14 cellular contexts compared by ENCODE assay signal in the genomic region with DNA sequence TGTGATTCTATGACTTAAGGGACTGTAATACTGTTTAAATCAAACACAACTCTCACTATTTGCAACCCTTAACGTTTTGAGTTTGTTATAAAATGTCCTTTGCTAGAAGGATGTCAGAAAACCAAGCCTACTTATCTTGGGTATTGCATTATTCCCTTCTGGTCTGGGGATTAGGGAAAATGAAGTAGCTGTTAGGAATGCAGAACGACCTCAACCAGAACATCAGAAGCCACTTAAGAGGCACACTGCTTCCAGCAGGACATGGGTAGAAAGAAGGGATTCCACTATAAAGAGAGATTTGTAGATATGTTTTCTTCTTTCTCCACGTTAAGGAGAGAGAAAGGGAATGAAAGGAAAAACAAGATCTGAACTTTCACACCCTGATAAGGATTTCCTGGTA.
DNase-seq lines count a peak whose midpoint lies in the region; ATAC-seq, FAIRE-seq and TF ChIP-seq lines count a peak whose summit lies in the region.
"Had no signal": no experiment of that assay in that cellular context is flagged by ENCODE, and none has a peak within 500 bp of the region (broad histone marks: within the 10 kb centered on the region; RNA-seq: fewer than 3 reads in every experiment).

No MANE protein-coding gene starts in this region.

- H3K36me3 ChIP-seq in HEK293 (ENCODE audit: control insufficient read depth in 2 of 2, insufficient read depth in 1 of 2, low read length in 2 of 2) (no peaks in the 10 kb centered on the region), bronchial epithelial cell (ENCODE audit: control insufficient read depth, insufficient read depth, low read length) (no peaks in the 10 kb centered on the region), hepatocyte (replicated peaks; ENCODE audit: insufficient read depth, low read depth) (no peaks in the 10 kb centered on the region)
- H3K36me3 ChIP-seq: suprapubic skin had no signal

- peak overlapping the region; percentile 26 for H3K27ac Mint-ChIP-seq in stimulated activated effector memory CD8-positive, alpha-beta T cell treated with anti-CD3 and anti-CD28 coated beads, Interleukin-12 subunit alpha, Interleukin-12 subunit beta, amount 100 ng/mL, for 72 hours
- H3K27ac Mint-ChIP-seq: activated T-helper 1 cell treated with anti-CD3 and anti-CD28 coated beads, Interleukin-12 subunit alpha, Interleukin-12 subunit beta, Interleukin-2, Interleukin-4 antibody, amounts not matched to agents 30 ng/mL and 10 ng/mL and 1 ng/mL, durations not matched to agents 14 hours and 24 hours and 36 hours; WTC11 had no signal

- FAIRE-seq in bronchial epithelial cell (lab: Jason Lieb, UNC) (no peak), H54 (lab: Jason Lieb, UNC) (no peak)

- no peak overlapping the region for H2AFZ ChIP-seq in hepatocyte

- H3K27ac ChIP-seq in HEK293 (ENCODE audit: extremely low read depth, low read depth, low read length) (no peak overlapping the region), hepatocyte (peak overlapping the region; percentile 60)
- H3K27ac ChIP-seq: RWPE1, suprapubic skin had no signal

- DNase-seq in bronchial epithelial cell (ENCODE audit: low read depth): peak; percentile 44
- peak; percentile 28 for DNase-seq in hepatocyte (ENCODE audit: low spot score)
- no peak for DNase-seq in stimulated activated effector memory CD8-positive, alpha-beta T cell treated with anti-CD3 and anti-CD28 coated beads, Interleukin-12 subunit alpha, Interleukin-12 subunit beta, amount 100 ng/mL, for 72 hours (ENCODE audit: low spot score in 2 of 2)
- no peak for DNase-seq in LoVo (ENCODE audit: low spot score)
- no peak for DNase-seq in activated CD4-positive, alpha-beta T cell treated with anti-CD3 and anti-CD28 coated beads, Interleukin-2, amount 50 U/mL, for 4 hours
- no peak for DNase-seq in H54 (ENCODE audit: insufficient read length, low spot score)
- no peak for DNase-seq in mesenteric fat pad (ENCODE audit: low spot score)
- DNase-seq: NCI-H2081, occipital lobe had no signal

- H3K9me2 ChIP-seq in hepatocyte (replicated peaks; ENCODE audit: insufficient read depth): no peaks in the 10 kb centered on the region

- H3K79me2 ChIP-seq in hepatocyte: peaks cover 55% of the 10 kb centered on the region

- 5% methylated on average over 3 of the region's 3 CpGs for WGBS in hepatocyte (ENCODE audit: low lambda C conversion rate, missing lambda C conversion rate)

- peak overlapping the region; percentile 48 for H3K4me2 ChIP-seq in hepatocyte

- no peak overlapping the region for H3K4me3 Mint-ChIP-seq in stimulated activated effector memory CD8-positive, alpha-beta T cell treated with anti-CD3 and anti-CD28 coated beads, Interleukin-12 subunit alpha, Interleukin-12 subunit beta, amount 100 ng/mL, for 72 hours
- H3K4me3 Mint-ChIP-seq: activated T-helper 1 cell treated with anti-CD3 and anti-CD28 coated beads, Interleukin-12 subunit alpha, Interleukin-12 subunit beta, Interleukin-2, Interleukin-4 antibody, amounts not matched to agents 30 ng/mL and 10 ng/mL and 1 ng/mL, durations not matched to agents 14 hours and 24 hours and 36 hours; WTC11 had no signal

- H3K4me1 Mint-ChIP-seq in stimulated activated effector memory CD8-positive, alpha-beta T cell treated with anti-CD3 and anti-CD28 coated beads, Interleukin-12 subunit alpha, Interleukin-12 subunit beta, amount 100 ng/mL, for 72 hours: peaks cover 17% of the 10 kb centered on the region

- H3K9me3 Mint-ChIP-seq in stimulated activated effector memory CD8-positive, alpha-beta T cell treated with anti-CD3 and anti-CD28 coated beads, Interleukin-12 subunit alpha, Interleukin-12 subunit beta, amount 100 ng/mL, for 72 hours: no peaks in the 10 kb centered on the region
- H3K9me3 Mint-ChIP-seq: activated T-helper 1 cell treated with anti-CD3 and anti-CD28 coated beads, Interleukin-12 subunit alpha, Interleukin-12 subunit beta, Interleukin-2, Interleukin-4 antibody, amounts not matched to agents 30 ng/mL and 10 ng/mL and 1 ng/mL, durations not matched to agents 14 hours and 24 hours and 36 hours; WTC11 had no signal

- POLR2A ChIA-PET in HEK293 (lab: Yijun Ruan, JAX): no interaction called here

- H3K27me3 ChIP-seq in bronchial epithelial cell (ENCODE audit: control insufficient read depth, insufficient read depth, low read length): no peaks in the 10 kb centered on the region
- no peaks in the 10 kb centered on the region for H3K27me3 ChIP-seq in hepatocyte
- H3K27me3 ChIP-seq: suprapubic skin had no signal

- H3K4me1 ChIP-seq in HEK293 (ENCODE audit: control insufficient read depth, insufficient read depth, low read length) (peaks cover 8% of the 10 kb centered on the region), hepatocyte (ENCODE audit: insufficient read depth) (peaks cover 48% of the 10 kb centered on the region)

- CTCF ChIA-PET in HEK293 (lab: Yijun Ruan, JAX): interaction anchor here (1.3 to 1.6 kb wide), 2 partner anchors 14 to 430 kb away, joined by 3 to 5 read pairs; no protein-coding TSS in a partner anchor

- H3K36me3 Mint-ChIP-seq in stimulated activated effector memory CD8-positive, alpha-beta T cell treated with anti-CD3 and anti-CD28 coated beads, Interleukin-12 subunit alpha, Interleukin-12 subunit beta, amount 100 ng/mL, for 72 hours: no peaks in the 10 kb centered on the region
- H3K36me3 Mint-ChIP-seq: WTC11 had no signal

- H4K20me1 ChIP-seq in hepatocyte (ENCODE audit: insufficient read depth, poor library complexity, severe bottlenecking): no peaks in the 10 kb centered on the region

- TF ChIP-seq CTCF in HEK293 (tag by site-specific recombination; IDR thresholded peaks at IDR 0.05) (no peak), bronchial epithelial cell (IDR thresholded peaks at IDR 0.05; ENCODE audit: insufficient read depth, low read length, severe bottlenecking) (no peak), hepatocyte (IDR thresholded peaks at IDR 0.05; ENCODE audit: poor library complexity) (no peak)

- no peaks in the 10 kb centered on the region for H3K9me3 ChIP-seq in HEK293 (ENCODE audit: control insufficient read depth, insufficient read depth, low read depth, low read length)
- no peaks in the 10 kb centered on the region for H3K9me3 ChIP-seq in hepatocyte (ENCODE audit: low read depth)
- H3K9me3 ChIP-seq: suprapubic skin had no signal

- no peak for ATAC-seq in stimulated activated effector memory CD8-positive, alpha-beta T cell treated with anti-CD3 and anti-CD28 coated beads, Interleukin-12 subunit alpha, Interleukin-12 subunit beta, amount 100 ng/mL, for 72 hours
- ATAC-seq: WTC11 had no signal

- H3K4me3 ChIP-seq in HEK293 (ENCODE audit: low read depth, low read length) (no peak overlapping the region), bronchial epithelial cell (ENCODE audit: low read depth, low read length) (no peak overlapping the region), hepatocyte (no peak overlapping the region)
- H3K4me3 ChIP-seq: suprapubic skin had no signal

- no peak for TF ChIP-seq POLR2A in H54 (IDR thresholded peaks at IDR 0.05; ENCODE audit: low read depth, low read length)

TF ChIP-seq in HEK293, 187 proteins besides CTCF, POLR2A, EP300 and RAD21:
- peak; percentile 46; the same call in 1 of the 2 replicates for TF ChIP-seq PRDM1 (tag by site-specific recombination; IDR thresholded peaks at IDR 0.05)
- no peak for TF ChIP-seq ZNF391 (tag by site-specific recombination; IDR thresholded peaks at IDR 0.05; ENCODE audit: borderline replicate concordance, low read depth)
- TF ChIP-seq, protein P1, sequence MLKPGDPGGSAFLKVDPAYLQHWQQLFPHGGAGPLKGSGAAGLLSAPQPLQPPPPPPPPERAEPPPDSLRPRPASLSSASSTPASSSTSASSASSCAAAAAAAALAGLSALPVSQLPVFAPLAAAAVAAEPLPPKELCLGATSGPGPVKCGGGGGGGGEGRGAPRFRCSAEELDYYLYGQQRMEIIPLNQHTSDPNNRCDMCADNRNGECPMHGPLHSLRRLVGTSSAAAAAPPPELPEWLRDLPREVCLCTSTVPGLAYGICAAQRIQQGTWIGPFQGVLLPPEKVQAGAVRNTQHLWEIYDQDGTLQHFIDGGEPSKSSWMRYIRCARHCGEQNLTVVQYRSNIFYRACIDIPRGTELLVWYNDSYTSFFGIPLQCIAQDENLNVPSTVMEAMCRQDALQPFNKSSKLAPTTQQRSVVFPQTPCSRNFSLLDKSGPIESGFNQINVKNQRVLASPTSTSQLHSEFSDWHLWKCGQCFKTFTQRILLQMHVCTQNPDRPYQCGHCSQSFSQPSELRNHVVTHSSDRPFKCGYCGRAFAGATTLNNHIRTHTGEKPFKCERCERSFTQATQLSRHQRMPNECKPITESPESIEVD (tag by site-specific recombination; IDR thresholded peaks at IDR 0.05): 0 out of 2 replicates have a peak, but pooled peaks have one; percentile 7
TF ChIP-seq in HEK293: peak in this region for 2.

Comparison
In these comparisons a context has a peak if more than half of its experiments do, and no peak if none do; other contexts are left out.
1. DNase-seq: peak in bronchial epithelial cell (single experiment) and hepatocyte (single experiment); none in stimulated activated effector memory CD8-positive, alpha-beta T cell treated with anti-CD3 and anti-CD28 coated beads, Interleukin-12 subunit alpha, Interleukin-12 subunit beta, amount 100 ng/mL, for 72 hours (0 of 2), LoVo (single experiment), activated CD4-positive, alpha-beta T cell treated with anti-CD3 and anti-CD28 coated beads, Interleukin-2, amount 50 U/mL, for 4 hours (0 of 2), H54 (single experiment) and mesenteric fat pad (single experiment).